ENCODE assay signal across 13 cellular contexts in the genomic region with DNA sequence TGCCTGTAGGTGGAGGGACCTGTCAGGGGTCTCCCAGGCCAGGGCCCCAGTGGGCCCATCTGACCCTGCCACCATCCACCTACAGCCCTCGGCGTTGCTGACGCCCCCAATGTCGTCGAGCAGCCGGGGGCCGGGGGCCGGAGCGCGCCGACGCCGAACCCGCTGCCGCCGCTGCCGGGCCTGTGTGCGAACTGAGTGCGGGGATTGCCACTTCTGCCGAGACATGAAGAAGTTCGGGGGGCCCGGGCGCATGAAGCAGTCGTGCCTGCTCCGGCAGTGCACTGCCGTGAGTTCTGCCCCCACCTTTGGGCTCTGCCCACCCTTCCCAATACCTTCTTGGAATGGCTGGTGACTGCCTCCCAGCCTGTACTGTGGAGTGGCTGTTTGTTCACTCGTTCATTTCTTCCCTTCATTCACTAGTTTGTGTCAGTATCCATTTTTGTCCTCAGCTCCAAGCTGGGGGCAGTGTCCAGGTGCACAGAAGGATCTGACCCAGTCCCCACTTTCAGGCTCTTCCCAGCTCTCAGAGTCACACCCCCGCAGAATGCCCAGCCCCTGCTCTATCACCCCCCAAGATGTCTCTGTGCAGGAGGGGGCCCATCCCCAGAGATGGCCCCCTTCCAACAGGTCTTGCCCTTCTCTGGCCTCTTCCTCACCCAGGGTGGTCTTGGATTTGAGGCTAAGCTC. TPM values are rescaled to one million over a fixed set of nuclear protein-coding genes. Genes with fewer than 3 reads are reported as not detected.
DNase-seq lines count a peak whose midpoint lies in the region; ATAC-seq and TF ChIP-seq lines count a peak whose summit lies in the region.
"Had no signal": no experiment of that assay in that cellular context is flagged by ENCODE, and none has a peak within 500 bp of the region (broad histone marks: within the 10 kb centered on the region; RNA-seq: fewer than 3 reads in every experiment).

No MANE protein-coding gene starts in this region.

- H3K9me3 Mint-ChIP-seq in CD4-positive, CD25-positive, alpha-beta regulatory T cell, result no peaks in the 10 kb centered on the region
- no peaks in the 10 kb centered on the region for H3K9me3 Mint-ChIP-seq in central memory CD8-positive, alpha-beta T cell
- no peaks in the 10 kb centered on the region for H3K9me3 Mint-ChIP-seq in neural progenitor cell

- intact Hi-C loops in HCT116 (cut with micrococcal nuclease), result no loop called here

- no TSS peak for BruUV-seq in HCT116 (replicated peaks; lab: Mats Ljungman, UMichigan)

- no peak overlapping the region for H3K27ac ChIP-seq in CD4-positive, CD25-positive, alpha-beta regulatory T cell (ENCODE audit: insufficient read depth, low read length, poor library complexity, severe bottlenecking)
- peak overlapping the region; percentile 67; the same call in 1 of the 2 replicates for H3K27ac ChIP-seq in HCT116 (ENCODE audit: low read depth, low read length)
- H3K27ac ChIP-seq in neural progenitor cell, result no peak overlapping the region
- H3K27ac ChIP-seq: GM23248 had no signal

- no peaks in the 10 kb centered on the region for H3K27me3 Mint-ChIP-seq in CD4-positive, CD25-positive, alpha-beta regulatory T cell
- H3K27me3 Mint-ChIP-seq in central memory CD8-positive, alpha-beta T cell, result no peaks in the 10 kb centered on the region
- peaks cover 16% of the 10 kb centered on the region for H3K27me3 Mint-ChIP-seq in neural progenitor cell (ENCODE audit: insufficient read depth, low read depth)

- H3K36me3 Mint-ChIP-seq in CD4-positive, CD25-positive, alpha-beta regulatory T cell, result peaks cover 4% of the 10 kb centered on the region
- peaks cover 2% of the 10 kb centered on the region for H3K36me3 Mint-ChIP-seq in central memory CD8-positive, alpha-beta T cell (ENCODE audit: insufficient read depth)
- peaks cover 2% of the 10 kb centered on the region for H3K36me3 Mint-ChIP-seq in neural progenitor cell

- no peaks in the 10 kb centered on the region for H3K9me2 ChIP-seq in HCT116 (ENCODE audit: insufficient read depth)

- no peaks in the 10 kb centered on the region for H3K27me3 ChIP-seq in CD4-positive, CD25-positive, alpha-beta regulatory T cell (ENCODE audit: control insufficient read depth, insufficient read depth, low read length)
- H3K27me3 ChIP-seq in HCT116 (ENCODE audit: insufficient read depth, low read length) (no peaks in the 10 kb centered on the region), neural progenitor cell (no peaks in the 10 kb centered on the region)

- H3K4me3 Mint-ChIP-seq in CD4-positive, CD25-positive, alpha-beta regulatory T cell, result peak overlapping the region; percentile 57 to 95 (median 70)
- H3K4me3 Mint-ChIP-seq in central memory CD8-positive, alpha-beta T cell, result peak overlapping the region; percentile 50
- H3K4me3 Mint-ChIP-seq in neural progenitor cell, result peak overlapping the region; percentile 79

- H4K20me1 ChIP-seq in HCT116 (ENCODE audit: insufficient read depth) (no peaks in the 10 kb centered on the region), neural progenitor cell (ENCODE audit: low read depth) (peaks cover 30% of the 10 kb centered on the region)

- H3K4me1 Mint-ChIP-seq in CD4-positive, CD25-positive, alpha-beta regulatory T cell, result peaks cover 4 to 27% (median 7%) of the 10 kb centered on the region in 4 donors
- peaks cover 21% of the 10 kb centered on the region for H3K4me1 Mint-ChIP-seq in central memory CD8-positive, alpha-beta T cell
- peaks cover 21% of the 10 kb centered on the region for H3K4me1 Mint-ChIP-seq in neural progenitor cell

- peaks cover 27% of the 10 kb centered on the region for H3K4me1 ChIP-seq in CD4-positive, CD25-positive, alpha-beta regulatory T cell (ENCODE audit: control insufficient read depth, insufficient read depth, low read length, poor library complexity, severe bottlenecking)
- peaks cover 11 to 25% of the 10 kb centered on the region in 2 experiments; a peak in 3 of 4 replicates for H3K4me1 ChIP-seq in HCT116 (ENCODE audit: control insufficient read depth in 1 of 2, insufficient read depth in 2 of 2, low read length in 2 of 2)
- no peaks in the 10 kb centered on the region for H3K4me1 ChIP-seq in neural progenitor cell

- H3K9me3 ChIP-seq in CD4-positive, CD25-positive, alpha-beta regulatory T cell (ENCODE audit: control insufficient read depth in 2 of 2, low read length in 2 of 2), result no peaks in the 10 kb centered on the region
- H3K9me3 ChIP-seq in HCT116 (ENCODE audit: control insufficient read depth in 1 of 2, insufficient read depth in 1 of 2, low read depth in 1 of 2, low read length in 2 of 2) (no peaks in the 10 kb centered on the region), neural progenitor cell (ENCODE audit: low read depth) (no peaks in the 10 kb centered on the region)

- DNase-seq in CD4-positive, CD25-positive, alpha-beta regulatory T cell, result no peak
- DNase-seq in HCT116 (ENCODE audit: low read depth, low spot score) (no peak), neural progenitor cell (ENCODE audit: low spot score) (no peak), NCI-H2171 treated with DMSO at 0.1 percent for 48 hours (lab: John Stamatoyannopoulos, UW) (no peak)
- DNase-seq in central memory CD8-positive, alpha-beta T cell (ENCODE audit: low spot score in 2 of 2), result no peak
- DNase-seq: activated CD4-positive, alpha-beta T cell treated with anti-CD3 and anti-CD28 coated beads for 48 hours; amniotic stem cell; DMS 273 treated with DMSO at 0.1 percent for 48 hours; GM23248; left cardiac atrium; occipital lobe had no signal

- H3K79me2 ChIP-seq in HCT116 (ENCODE audit: insufficient read depth, low read length) (peaks cover 10% of the 10 kb centered on the region; the same call in 1 of the 2 replicates), neural progenitor cell (ENCODE audit: low read depth) (peaks cover 28% of the 10 kb centered on the region)

- peak overlapping the region; percentile 95; the same call in 1 of the 2 replicates for H3K4me2 ChIP-seq in HCT116 (ENCODE audit: low read length)
- H3K4me2 ChIP-seq in neural progenitor cell, result peak overlapping the region; percentile 95

- no peak for TF ChIP-seq POLR2A in HCT116 (IDR thresholded peaks at IDR 0.05; ENCODE audit: borderline replicate concordance, extremely low read depth, insufficient read depth, insufficient read length)

- peaks cover 5% of the 10 kb centered on the region for H3F3A ChIP-seq in neural progenitor cell (ENCODE audit: low read depth)

- no peak for TF ChIP-seq RAD21 in HCT116 (IDR thresholded peaks at IDR 0.05; ENCODE audit: low read depth)

- no peak for TF ChIP-seq CTCF in HCT116 (IDR thresholded peaks at IDR 0.05 in 2 of 3, conservative IDR thresholded peaks at IDR 0.05 in 1 of 3; ENCODE audit: borderline replicate concordance in 1 of 3, insufficient read depth in 1 of 3, low read depth in 2 of 3, low read length in 2 of 3)
- TF ChIP-seq CTCF in neural progenitor cell (IDR thresholded peaks at IDR 0.05), result no peak

- POLR2A ChIA-PET in HCT116 (lab: Charles Lee), result no interaction called here

- CTCF ChIA-PET in HCT116 (lab: Charles Lee), result interaction anchor here (2.0 kb wide), 1 partner anchor 24 kb away, joined by 5 read pairs; no protein-coding TSS in a partner anchor

- H3K4me3 ChIP-seq in CD4-positive, CD25-positive, alpha-beta regulatory T cell (ENCODE audit: low read depth, low read length), result no peak overlapping the region
- no peak overlapping the region for H3K4me3 ChIP-seq in HCT116 (replicated peaks in 1 of 2; ENCODE audit: low read depth in 1 of 2, low read length in 2 of 2)
- peak overlapping the region; percentile 77 for H3K4me3 ChIP-seq in neural progenitor cell

- H2AFZ ChIP-seq in HCT116 (ENCODE audit: low read depth, low read length, poor library complexity, severe bottlenecking) (no peak overlapping the region), neural progenitor cell (replicated peaks) (no peak overlapping the region)
- H2AFZ ChIP-seq: GM23248 had no signal

- RAD21 ChIA-PET in HCT116 (lab: Charles Lee; ENCODE audit: low non-redundant PET in 1 of 2, low total read pairs in 2 of 2, uncharacterized antibody in 2 of 2, unreplicated experiment in 2 of 2), result no interaction called here

- H3K9ac ChIP-seq in HCT116 (ENCODE audit: low read length) (no peak overlapping the region), neural progenitor cell (no peak overlapping the region)

- H3K27ac Mint-ChIP-seq in CD4-positive, CD25-positive, alpha-beta regulatory T cell, result peak overlapping the region in 2 of 3 donors; percentile 55 to 93
- peak overlapping the region; percentile 4 for H3K27ac Mint-ChIP-seq in central memory CD8-positive, alpha-beta T cell (ENCODE audit: low read depth)
- no peak overlapping the region for H3K27ac Mint-ChIP-seq in neural progenitor cell

- ATAC-seq in CD4-positive, CD25-positive, alpha-beta regulatory T cell (ENCODE audit: low read depth in 2 of 2), result no peak
- no peak for ATAC-seq in HCT116
- ATAC-seq in central memory CD8-positive, alpha-beta T cell (replicated peaks; ENCODE audit: extremely low read depth, poor library complexity, severe bottlenecking), result no peak
- no peak for ATAC-seq in HG02763 (IDR thresholded peaks at IDR 0.05; ENCODE audit: unreplicated experiment)
- no peak for ATAC-seq in GM19035 (IDR thresholded peaks at IDR 0.05; ENCODE audit: unreplicated experiment)
- ATAC-seq: left cardiac atrium had no signal

- no peaks in the 10 kb centered on the region for H3K36me3 ChIP-seq in CD4-positive, CD25-positive, alpha-beta regulatory T cell (ENCODE audit: control insufficient read depth, insufficient read depth, low read length)
- H3K36me3 ChIP-seq in HCT116 (ENCODE audit: control insufficient read depth in 1 of 2, insufficient read depth in 2 of 2, low read length in 2 of 2) (peaks cover 2 to 10% of the 10 kb centered on the region in 2 experiments; a peak in 3 of 4 replicates), neural progenitor cell (no peaks in the 10 kb centered on the region)

RNA-seq across cellular contexts. Expression of gene FBXL19, which starts 2.4 kb away (rescaled TPM):
- total RNA-seq in CD4-positive, CD25-positive, alpha-beta regulatory T cell, result 13.0 TPM
- under 1 TPM in 3 of 4 donors, not detected in 1; 0.14 to 0.21 (median 0.17) TPM for polyA plus RNA-seq in CD4-positive, CD25-positive, alpha-beta regulatory T cell
- total RNA-seq in HCT116 (2021; ENCODE audit: unreplicated experiment) (45.2 TPM), neural progenitor cell (ENCODE audit: low replicate concordance) (9.2 and 76.7 TPM in 2 replicates)
- polyA plus RNA-seq in HCT116 (2012), result 25.3 and 26.6 TPM in 2 replicates

RNA-seq across cellular contexts. Expression of gene ORAI3, which starts 23.1 kb away (rescaled TPM):
- 7.7 TPM for total RNA-seq in CD4-positive, CD25-positive, alpha-beta regulatory T cell
- 10 to 100 TPM; 30.7 to 34.7 (median 31.7) TPM for polyA plus RNA-seq in CD4-positive, CD25-positive, alpha-beta regulatory T cell
- total RNA-seq in HCT116 (2021; ENCODE audit: unreplicated experiment), result 9.0 TPM
- polyA plus RNA-seq in HCT116 (2012), result 8.1 and 8.7 TPM in 2 replicates
- total RNA-seq in neural progenitor cell (ENCODE audit: low replicate concordance), result 10.2 and 20.1 TPM in 2 replicates

RNA-seq across cellular contexts. Expression of gene CTF1, which starts 29.4 kb away (rescaled TPM):
- total RNA-seq in CD4-positive, CD25-positive, alpha-beta regulatory T cell, result 0.30 TPM
- not detected for polyA plus RNA-seq in CD4-positive, CD25-positive, alpha-beta regulatory T cell
- total RNA-seq in HCT116 (2021; ENCODE audit: unreplicated experiment) (1.4 TPM), neural progenitor cell (ENCODE audit: low replicate concordance) (0.39 and 1.5 TPM in 2 replicates)
- 2.2 and 3.3 TPM in 2 replicates for polyA plus RNA-seq in HCT116 (2012)
- total RNA-seq: occipital lobe had no signal

RNA-seq across cellular contexts. Expression of gene SETD1A, which starts 31.8 kb away (rescaled TPM):
- 35.2 TPM for total RNA-seq in CD4-positive, CD25-positive, alpha-beta regulatory T cell
- polyA plus RNA-seq in CD4-positive, CD25-positive, alpha-beta regulatory T cell, result 1 to 10 TPM in 1 of 4 donors, under 1 TPM in 3; 0.33 to 1.4 (median 0.63) TPM
- 26.9 TPM for total RNA-seq in HCT116 (2021; ENCODE audit: unreplicated experiment)
- polyA plus RNA-seq in HCT116 (2012), result 16.1 and 18.5 TPM in 2 replicates
- total RNA-seq in neural progenitor cell (ENCODE audit: low replicate concordance), result 3.2 and 5.8 TPM in 2 replicates

RNA-seq across cellular contexts. Expression of gene BCL7C, which starts 31.9 kb away (rescaled TPM):
- 22.9 TPM for total RNA-seq in CD4-positive, CD25-positive, alpha-beta regulatory T cell
- 10 to 100 TPM; 31.4 to 43.7 (median 41.2) TPM for polyA plus RNA-seq in CD4-positive, CD25-positive, alpha-beta regulatory T cell
- total RNA-seq in HCT116 (2021; ENCODE audit: unreplicated experiment), result 44.9 TPM
- polyA plus RNA-seq in HCT116 (2012), result 24.2 and 30.9 TPM in 2 replicates
- 18.3 and 32.1 TPM in 2 replicates for total RNA-seq in neural progenitor cell (ENCODE audit: low replicate concordance)
